Comparison of ENCODE assay signal across 2 cellular contexts in genomic region chr10:101694674-101695403, GRCh38.
TF ChIP-seq lines count a peak whose summit lies in the region.

Gene FBXW4, minus strand, starts transcription at chr10:101695170. Its CDS starts 65 bp downstream, at chr10:101695105.

TF ChIP-seq in HEK293, 187 proteins besides CTCF, POLR2A, EP300 and RAD21 (continued from another document):
- TF ChIP-seq ZSCAN18 (tag by site-specific recombination; IDR thresholded peaks at IDR 0.05) (no peak), ZBTB20 (tag by site-specific recombination; IDR thresholded peaks at IDR 0.05) (peak; percentile 91), PBX3 (CRISPR knock-in tag; IDR thresholded peaks at IDR 0.05) (no peak), ZBTB21 (tag by site-specific recombination; IDR thresholded peaks at IDR 0.05) (peak; percentile 18; the same call in 1 of the 2 replicates), ZBTB26 (tag by site-specific recombination; optimal IDR thresholded peaks at IDR 0.05) (peak; percentile 86), ZNF146 (tag by site-specific recombination; IDR thresholded peaks at IDR 0.05) (0 out of 2 replicates have a peak, but pooled peaks have one; percentile 5), ZNF670 (tag by site-specific recombination; IDR thresholded peaks at IDR 0.05; ENCODE audit: low read depth) (no peak), PRDM1 (tag by site-specific recombination; IDR thresholded peaks at IDR 0.05) (peak; percentile 76), SP2 (tag by site-specific recombination; IDR thresholded peaks at IDR 0.05) (peak; percentile 67), ZNF398 (tag by site-specific recombination; IDR thresholded peaks at IDR 0.05) (peak; percentile 63), ZNF645 (tag by site-specific recombination; IDR thresholded peaks at IDR 0.05) (no peak), ZBTB7A (tag by site-specific recombination; IDR thresholded peaks at IDR 0.05; ENCODE audit: low read depth) (peak; percentile 37; the same call in 1 of the 2 replicates)
TF ChIP-seq in HEK293: peak in this region for 60.

TF ChIP-seq in HepG2, 621 proteins besides CTCF, POLR2A, EP300 and RAD21 (continued from another document and continues in another):
- TF ChIP-seq ZXDC (CRISPR knock-in tag; IDR thresholded peaks at IDR 0.05): 0 out of 2 replicates have a peak, but pooled peaks have one; percentile 29
- no peak for TF ChIP-seq ARHGAP35 (CRISPR knock-in tag; IDR thresholded peaks at IDR 0.05; ENCODE audit: borderline replicate concordance)
- TF ChIP-seq MLXIP (CRISPR knock-in tag; IDR thresholded peaks at IDR 0.05; ENCODE audit: borderline replicate concordance): no peak
- no peak; the same call in 1 of the 2 replicates for TF ChIP-seq TSC22D2 (CRISPR knock-in tag; IDR thresholded peaks at IDR 0.05; ENCODE audit: borderline replicate concordance)
- peak; percentile 56 for TF ChIP-seq LCORL (IDR thresholded peaks at IDR 0.05)
- TF ChIP-seq LCORL (CRISPR knock-in tag; IDR thresholded peaks at IDR 0.05): 0 out of 2 replicates have a peak, but pooled peaks have one; percentile 9
- TF ChIP-seq THRA (CRISPR knock-in tag; IDR thresholded peaks at IDR 0.05; ENCODE audit: borderline replicate concordance): peak; percentile 26; the same call in 1 of the 2 replicates
- no peak for TF ChIP-seq ZSCAN22 (CRISPR knock-in tag; IDR thresholded peaks at IDR 0.05)
- 0 out of 2 replicates have a peak, but pooled peaks have one; percentile 3 for TF ChIP-seq ZNF142 (CRISPR knock-in tag; IDR thresholded peaks at IDR 0.05)
- peak; percentile 82; the same call in 1 of the 2 replicates for TF ChIP-seq TFDP1 (CRISPR knock-in tag; IDR thresholded peaks at IDR 0.05; ENCODE audit: borderline replicate concordance)
- TF ChIP-seq HMG20B (CRISPR knock-in tag; conservative IDR thresholded peaks at IDR 0.05): no peak
- peak; percentile 69 for TF ChIP-seq ZBTB33 (CRISPR knock-in tag; IDR thresholded peaks at IDR 0.05)
- TF ChIP-seq NFYB (CRISPR knock-in tag; IDR thresholded peaks at IDR 0.05): peak; percentile 18; the same call in 1 of the 2 replicates
- TF ChIP-seq ZNF451 (CRISPR knock-in tag; IDR thresholded peaks at IDR 0.05): no peak
- peak; percentile 88; the same call in 1 of the 2 replicates for TF ChIP-seq POGK (CRISPR knock-in tag; conservative IDR thresholded peaks at IDR 0.05)
- 0 out of 2 replicates have a peak, but pooled peaks have one; percentile 29 for TF ChIP-seq BCL6 (CRISPR knock-in tag; IDR thresholded peaks at IDR 0.05)
- no peak for TF ChIP-seq KLF11 (CRISPR knock-in tag; IDR thresholded peaks at IDR 0.05)
- peak; percentile 39; the same call in 1 of the 2 replicates for TF ChIP-seq ZSCAN31 (CRISPR knock-in tag; IDR thresholded peaks at IDR 0.05; ENCODE audit: low read depth)
- no peak for TF ChIP-seq ZNF768 (CRISPR knock-in tag; IDR thresholded peaks at IDR 0.05)
- no peak for TF ChIP-seq SRSF4 (IDR thresholded peaks at IDR 0.05; ENCODE audit: low read depth, low read length, poor library complexity, severe bottlenecking)
- TF ChIP-seq ZNF530 (CRISPR knock-in tag; IDR thresholded peaks at IDR 0.05; ENCODE audit: low read depth): no peak
- no peak for TF ChIP-seq ZNF337 (CRISPR knock-in tag; IDR thresholded peaks at IDR 0.05; ENCODE audit: borderline replicate concordance, low read depth)
- TF ChIP-seq ZNF639 (CRISPR knock-in tag; conservative IDR thresholded peaks at IDR 0.05): 0 out of 2 replicates have a peak, but pooled peaks have one; percentile 35
- TF ChIP-seq NFE2L1 (CRISPR knock-in tag; IDR thresholded peaks at IDR 0.05; ENCODE audit: borderline replicate concordance): no peak
- TF ChIP-seq SNAI1 (CRISPR knock-in tag; IDR thresholded peaks at IDR 0.05; ENCODE audit: borderline replicate concordance): 0 out of 2 replicates have a peak, but pooled peaks have one; percentile 50
- TF ChIP-seq GABPB1 (CRISPR knock-in tag; IDR thresholded peaks at IDR 0.05): peak; percentile 76
- no peak for TF ChIP-seq HNF4G (IDR thresholded peaks at IDR 0.05; ENCODE audit: borderline replicate concordance, low read depth, low read length)
- TF ChIP-seq HNF4G (CRISPR knock-in tag; IDR thresholded peaks at IDR 0.05; ENCODE audit: borderline replicate concordance, low read depth): no peak
- peak; percentile 71 for TF ChIP-seq PHF8 (CRISPR knock-in tag; IDR thresholded peaks at IDR 0.05)
- TF ChIP-seq GTF2F1 (IDR thresholded peaks at IDR 0.05; ENCODE audit: low read length): no peak
